20 cellular contexts compared by ENCODE assay signal in genomic region chrY:8820032-8820431, GRCh38.
A peak's percentile ranks its signal among the peaks of the same experiment; 100 is the strongest.
DNase-seq lines count a peak whose midpoint lies in the region; ATAC-seq, FAIRE-seq and TF ChIP-seq lines count a peak whose summit lies in the region.
"Had no signal": no experiment of that assay in that cellular context is flagged by ENCODE, and none has a peak within 500 bp of the region (broad histone marks: within the 10 kb centered on the region; RNA-seq: fewer than 3 reads in every experiment).

No MANE protein-coding gene starts in this region.

- H3K36me3 ChIP-seq in bronchial epithelial cell (ENCODE audit: control insufficient read depth, insufficient read depth, low read length) (no peaks in the 10 kb centered on the region), upper lobe of left lung (no peaks in the 10 kb centered on the region)
- H3K36me3 ChIP-seq: BLaER1 treated with 17β-estradiol and CSF1 and Interleukin-3, amounts not matched to agents 10 nM and 100 nM had no signal

- no peak for TF ChIP-seq POLR2A in upper lobe of left lung (IDR thresholded peaks at IDR 0.05)

- TF ChIP-seq CTCF in bronchial epithelial cell (IDR thresholded peaks at IDR 0.05; ENCODE audit: insufficient read depth, low read length, severe bottlenecking), result no peak
- TF ChIP-seq CTCF in upper lobe of left lung (IDR thresholded peaks at IDR 0.05), result no peak

- ATAC-seq in HG02642 (IDR thresholded peaks at IDR 0.05; ENCODE audit: poor library complexity, unreplicated experiment) (no peak), upper lobe of left lung (ENCODE audit: low FRiP score in 2 of 2) (no peak)
- ATAC-seq: A549; CD8-positive, alpha-beta T cell had no signal

- no peaks in the 10 kb centered on the region for H3K4me1 ChIP-seq in upper lobe of left lung
- H3K4me1 ChIP-seq: A549; BLaER1 treated with 17β-estradiol and CSF1 and Interleukin-3, amounts not matched to agents 10 nM and 100 nM; Caco-2 had no signal

- WGBS in upper lobe of left lung, 2 donors, result 41% methylated on average over 4 of the region's 4 CpGs; no CpG with 5 or more reads in 1 of the 2 donors

- DNase-seq in LoVo (ENCODE audit: low spot score) (peak; percentile 21), bronchial epithelial cell (ENCODE audit: low read depth) (peak; percentile 38), renal cortical epithelial cell (ENCODE audit: low read depth) (peak; percentile 1), upper lobe of left lung (no peak)
- DNase-seq in stimulated activated CD4-positive, alpha-beta T cell treated with anti-CD3 and anti-CD28 coated beads, Interleukin-12 subunit alpha, Interleukin-12 subunit beta, amount 100 ng/mL, for 4 hours, result no peak
- DNase-seq: AML-193; Caco-2; Calu3; CD4-positive, alpha-beta T cell; CD8-positive, alpha-beta T cell; DMS79 treated with DMSO at 0.1 percent for 48 hours; GF-D8 had no signal

- H3K27ac ChIP-seq in upper lobe of left lung, result no peak overlapping the region
- H3K27ac ChIP-seq: 22Rv1; A549; BLaER1 treated with 17β-estradiol and CSF1 and Interleukin-3, amounts not matched to agents 10 nM and 100 nM; C4-2B had no signal

- TF ChIP-seq EP300 in upper lobe of left lung (IDR thresholded peaks at IDR 0.05), result no peak

- no peaks in the 10 kb centered on the region for H3K9me3 ChIP-seq in upper lobe of left lung
- H3K9me3 ChIP-seq: A549; BLaER1 treated with 17β-estradiol and CSF1 and Interleukin-3, amounts not matched to agents 10 nM and 100 nM; Caco-2 had no signal

- no peaks in the 10 kb centered on the region for H3K27me3 ChIP-seq in bronchial epithelial cell (ENCODE audit: control insufficient read depth, insufficient read depth, low read length)
- H3K27me3 ChIP-seq in upper lobe of left lung, result no peaks in the 10 kb centered on the region
- H3K27me3 ChIP-seq: BLaER1 treated with 17β-estradiol and CSF1 and Interleukin-3, amounts not matched to agents 10 nM and 100 nM had no signal

- H3K4me3 ChIP-seq in bronchial epithelial cell (ENCODE audit: low read depth, low read length), result no peak overlapping the region
- no peak overlapping the region for H3K4me3 ChIP-seq in upper lobe of left lung
- H3K4me3 ChIP-seq: A549; BLaER1 treated with 17β-estradiol and CSF1 and Interleukin-3, amounts not matched to agents 10 nM and 100 nM had no signal

- FAIRE-seq in bronchial epithelial cell (lab: Jason Lieb, UNC), result no peak
- FAIRE-seq: A549, D721Med, G401.6, GM12891 had no signal

Comparison
In these comparisons a context has a peak if more than half of its experiments do, and no peak if none do; other contexts are left out.
1. DNase-seq: peak in LoVo (single experiment), bronchial epithelial cell (single experiment) and renal cortical epithelial cell (single experiment); none in upper lobe of left lung (0 of 2) and stimulated activated CD4-positive, alpha-beta T cell treated with anti-CD3 and anti-CD28 coated beads, Interleukin-12 subunit alpha, Interleukin-12 subunit beta, amount 100 ng/mL, for 4 hours (single experiment).